7 cellular contexts compared by ENCODE assay signal in genomic region chr1:62357916-62358315, GRCh38. TPM values are rescaled to one million over a fixed set of nuclear protein-coding genes. Genes with fewer than 3 reads are reported as not detected.
"Had no signal": no experiment of that assay in that cellular context is flagged by ENCODE, and none has a peak within 500 bp of the region (broad histone marks: within the 10 kb centered on the region; RNA-seq: fewer than 3 reads in every experiment).

No MANE protein-coding gene starts in this region.

- ATAC-seq: HepG2, K562 had no signal

- H3K27ac Mint-ChIP-seq: IgD-negative memory B cell had no signal

- H3K4me3 ChIP-seq: K562 had no signal

- DNase-seq: IMR-90 had no signal

- H3K27ac ChIP-seq: HL-60 had no signal

- H3K36me3 Mint-ChIP-seq: IgD-negative memory B cell had no signal

- H3K27me3 Mint-ChIP-seq: IgD-negative memory B cell had no signal

- H3K4me3 Mint-ChIP-seq: IgD-negative memory B cell had no signal

- H3K4me1 Mint-ChIP-seq: IgD-negative memory B cell had no signal

RNA-seq across cellular contexts. Expression of gene KANK4, which starts 38.7 kb away (rescaled TPM):
- total RNA-seq: HT-29, HT1080, IMR-90, K562 had no signal
- polyA plus RNA-seq: IgD-negative memory B cell, IMR-90, K562 had no signal
